In the genomic region with DNA sequence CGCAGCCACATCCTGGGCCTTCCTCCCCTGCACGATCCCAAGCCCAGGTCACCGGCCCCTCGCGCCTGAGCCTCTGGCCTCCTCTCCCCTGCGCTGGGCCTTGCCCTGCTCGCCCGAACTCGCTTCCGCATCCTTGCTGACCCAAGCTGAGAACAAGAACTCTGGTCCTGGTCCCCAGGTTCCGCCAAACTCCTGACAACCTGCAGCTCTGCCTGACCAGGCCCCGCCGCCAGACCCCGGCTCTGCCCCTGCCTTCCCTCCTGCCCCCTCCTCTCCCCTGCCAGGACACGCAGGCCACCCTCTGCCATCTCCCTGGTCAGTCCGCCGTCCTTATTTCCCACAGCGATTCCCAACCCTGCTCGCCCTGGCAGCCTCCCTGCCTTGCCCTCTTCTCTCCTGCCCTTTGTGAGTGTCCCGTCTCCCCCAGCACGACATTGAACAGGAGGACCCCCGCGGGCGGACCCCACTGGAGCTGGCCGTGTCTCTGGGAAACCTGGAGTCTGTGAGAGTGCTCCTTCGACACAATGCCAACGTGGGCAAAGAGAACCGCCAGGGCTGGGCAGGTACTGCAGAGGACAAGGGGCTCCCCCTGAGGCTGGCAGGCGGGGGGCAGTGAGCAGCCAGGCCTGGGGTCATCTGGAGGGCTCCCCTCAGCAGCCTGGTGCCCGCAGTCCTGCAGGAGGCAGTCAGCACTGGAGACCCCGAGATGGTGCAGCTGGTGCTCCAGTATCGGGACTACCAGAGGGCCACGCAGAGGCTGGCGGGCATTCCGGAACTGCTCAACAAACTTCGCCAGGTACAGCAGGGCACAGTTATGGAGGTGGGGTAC, we compare ENCODE assay signal across 8 cellular contexts. TPM values are rescaled to one million over a fixed set of nuclear protein-coding genes. Genes with fewer than 3 reads are reported as not detected.
DNase-seq lines count a peak whose midpoint lies in the region; ATAC-seq and TF ChIP-seq lines count a peak whose summit lies in the region.

No MANE protein-coding gene starts in this region.

- no peak for ATAC-seq in sciatic nerve

- peak overlapping the region; percentile 74 for H3K9ac ChIP-seq in stomach smooth muscle (ENCODE audit: low read length in 2 of 2)

- H3K36me3 ChIP-seq in A673 (ENCODE audit: insufficient read depth, low read length, poor library complexity, severe bottlenecking) (peaks cover 66% of the 10 kb centered on the region), stomach smooth muscle (ENCODE audit: control insufficient read depth in 2 of 2, insufficient read depth in 2 of 2, low read length in 2 of 2) (peaks cover 9 to 17% of the 10 kb centered on the region in 2 donors)

- no TSS peak for BruUV-seq in A673 (replicated peaks; lab: Mats Ljungman, UMichigan)

- peak overlapping the region; percentile 75 for H3K4me3 ChIP-seq in A673 (ENCODE audit: low read depth, low read length, poor library complexity, severe bottlenecking)
- H3K4me3 ChIP-seq in astrocyte of the cerebellum (ENCODE audit: low read depth, low read length) = peak overlapping the region; percentile 58
- peak overlapping the region; percentile 68 to 84 for H3K4me3 ChIP-seq in stomach smooth muscle (ENCODE audit: low read length in 2 of 2)

- H3K9me3 ChIP-seq in A673 (ENCODE audit: low read depth, low read length, poor library complexity, severe bottlenecking) (no peaks in the 10 kb centered on the region), stomach smooth muscle (ENCODE audit: control insufficient read depth in 2 of 2, low read length in 2 of 2) (no peaks in the 10 kb centered on the region)

- CTCF ChIA-PET in A673 (lab: Charles Lee) = no interaction called here

- peak overlapping the region; percentile 79 for H3K27ac Mint-ChIP-seq in HFFc6

- H3K4me1 ChIP-seq in A673 (ENCODE audit: insufficient read depth, low read length, poor library complexity, severe bottlenecking) (peaks cover 31% of the 10 kb centered on the region), stomach smooth muscle (ENCODE audit: control insufficient read depth, insufficient read depth, low read length) (peaks cover 39% of the 10 kb centered on the region)

- TF ChIP-seq CTCF in A673 (conservative IDR thresholded peaks at IDR 0.05; ENCODE audit: low read depth, low read length) (no peak), HFFc6 (IDR thresholded peaks at IDR 0.05) (no peak), astrocyte of the cerebellum (IDR thresholded peaks at IDR 0.05; ENCODE audit: low read depth, low read length, missing control alignments) (no peak)

- H3K27me3 ChIP-seq in A673 (replicated peaks; ENCODE audit: insufficient read depth, low read depth, low read length, poor library complexity) (no peaks in the 10 kb centered on the region), stomach smooth muscle (ENCODE audit: control insufficient read depth in 1 of 2, insufficient read depth in 2 of 2, low read length in 2 of 2) (no peaks in the 10 kb centered on the region)

- DNase-seq in A673 (ENCODE audit: low spot score) (no peak), HFFc6 (no peak), astrocyte of the cerebellum (ENCODE audit: low read depth) (no peak), islet precursor cell (peak; percentile 72), NCI-H2196 (lab: John Stamatoyannopoulos, UW; ENCODE audit: unreplicated experiment) (no peak), sciatic nerve (ENCODE audit: low spot score) (no peak), inferior parietal cortex (ENCODE audit: extremely low spot score) (no peak)

- in situ Hi-C loops in astrocyte of the cerebellum (cut with HindIII; ENCODE audit: low sequenced_read_pairs) = no loop called here

- H3K27me3 Mint-ChIP-seq in HFFc6 (ENCODE audit: insufficient read depth) = peaks cover 6% of the 10 kb centered on the region

- intact Hi-C loops in A673 (cut with micrococcal nuclease; ENCODE audit: unreplicated experiment) = loop anchor here (2.0 kb wide), 1 partner anchor 19 kb away; no protein-coding TSS in a partner anchor
- intact Hi-C loops in sciatic nerve (cut with DNase I) = no loop called here

- POLR2A ChIA-PET in A673 (lab: Charles Lee; ENCODE audit: low non-redundant PET) = no interaction called here

- peaks cover 26% of the 10 kb centered on the region for H3K36me3 Mint-ChIP-seq in HFFc6 (ENCODE audit: low read depth)

- H3K27ac ChIP-seq in A673 (ENCODE audit: low read depth, low read length, poor library complexity, severe bottlenecking) (peak overlapping the region; percentile 81), stomach smooth muscle (ENCODE audit: low read length) (peak overlapping the region; percentile 75)

- H3K9me3 Mint-ChIP-seq in HFFc6 = peaks cover under 1% of the 10 kb centered on the region; the same call in 1 of the 2 replicates

- H3K4me3 Mint-ChIP-seq in HFFc6 = peak overlapping the region; percentile 94

- peaks cover 34% of the 10 kb centered on the region for H3K4me1 Mint-ChIP-seq in HFFc6 (ENCODE audit: low read depth)

RNA-seq across cellular contexts. Expression of a gene that starts 0.8 kb away (rescaled TPM):
- total RNA-seq in A673 (2021) (94.2 and 101 TPM in 2 replicates), sciatic nerve (69.7 TPM)
- total RNA-seq in HFFc6 (2021; fragmentation: NEBNext Ultra II Directional; extraction: Animal tissue kit (Norgen Biotek cat#: 25700)) = 10 to 100 TPM; 24.7 to 34.6 (median 26.4) TPM

RNA-seq across cellular contexts. Expression of a gene that starts 13.5 kb away (rescaled TPM):
- total RNA-seq in A673 (2021) (5.5 and 7.8 TPM in 2 replicates), sciatic nerve (40.7 TPM)
- total RNA-seq in HFFc6 (2021; fragmentation: NEBNext Ultra II Directional; extraction: Animal tissue kit (Norgen Biotek cat#: 25700)) = 10 to 100 TPM; 17.0 to 28.7 (median 22.6) TPM

RNA-seq across cellular contexts. Expression of a gene that starts 23.6 kb away (rescaled TPM):
- total RNA-seq in A673 (2021) = 88.6 and 92.6 TPM in 2 replicates
- 10 to 100 TPM; 26.2 to 35.5 (median 32.1) TPM for total RNA-seq in HFFc6 (2021; fragmentation: NEBNext Ultra II Directional; extraction: Animal tissue kit (Norgen Biotek cat#: 25700))
- 61.7 TPM for total RNA-seq in sciatic nerve
